In the genomic region with DNA sequence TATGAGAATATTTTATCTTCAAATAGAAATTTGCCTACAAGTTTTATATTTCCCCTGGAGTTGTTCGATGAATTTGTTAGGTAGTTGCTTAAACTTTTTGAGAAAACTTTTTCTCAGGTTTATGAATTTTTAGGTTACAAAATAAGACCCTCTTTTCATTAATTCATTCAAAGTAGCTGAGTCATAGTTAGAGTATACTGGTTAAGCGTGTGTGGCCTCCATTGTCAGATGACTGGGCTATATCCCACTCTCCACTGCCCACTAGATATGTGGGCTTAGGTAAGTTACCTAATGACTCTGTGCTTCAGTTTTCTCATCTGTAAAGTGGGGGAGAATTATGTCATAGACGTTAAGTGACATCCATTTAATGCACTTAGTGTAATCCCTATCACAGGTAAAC, we compare ENCODE assay signal across 24 cellular contexts. TPM values are rescaled to one million over a fixed set of nuclear protein-coding genes. Genes with fewer than 3 reads are reported as not detected.
"Had no signal": no experiment of that assay in that cellular context is flagged by ENCODE, and none has a peak within 500 bp of the region (broad histone marks: within the 10 kb centered on the region; RNA-seq: fewer than 3 reads in every experiment).

No MANE protein-coding gene starts in this region.

- H3K27ac ChIP-seq: adrenal gland, Peyer's patch, RWPE1 had no signal

- H3K27ac Mint-ChIP-seq: activated CD8-positive, alpha-beta T cell treated with anti-CD3 and anti-CD28 coated beads, Interleukin-2, amount 10 ng/mL, durations not matched to agents 7 days and 5 days; activated naive CD8-positive, alpha-beta T cell treated with anti-CD3 and anti-CD28 coated beads, Interleukin-2, amount 10 ng/mL, durations not matched to agents 7 days and 5 days; T-helper 1 cell treated with Interleukin-12 subunit alpha and Interleukin-12 subunit beta and Interleukin-4 antibody, amounts not matched to agents 30 μg/mL and 1 μg/mL, for 36 hours had no signal

- H3K4me1 ChIP-seq: adrenal gland, Peyer's patch had no signal

- DNase-seq: activated CD4-positive, alpha-beta T cell treated with anti-CD3 and anti-CD28 coated beads for 4 hours; activated CD4-positive, alpha-beta T cell treated with anti-CD3 and anti-CD28 coated beads, Interleukin-2, amount 50 U/mL, for 4 hours; activated CD8-positive, alpha-beta memory T cell treated with anti-CD3 and anti-CD28 coated beads, Interleukin-2, amount 50 U/mL, for 48 hours; activated CD8-positive, alpha-beta T cell treated with anti-CD3 and anti-CD28 coated beads, Interleukin-2, amount 10 ng/mL, durations not matched to agents 7 days and 5 days; activated naive CD4-positive, alpha-beta T cell treated with anti-CD3 and anti-CD28 coated beads, Interleukin-2, amount 50 U/mL, for 16 hours; activated naive CD8-positive, alpha-beta T cell treated with anti-CD3 and anti-CD28 coated beads, Interleukin-2, amount 10 ng/mL, durations not matched to agents 7 days and 5 days; activated T-cell treated with anti-CD3 and anti-CD28 coated beads, Interleukin-2, amount 50 U/mL, for 1 hour; adrenal gland; anterior cingulate cortex; caudate nucleus; Kasumi-1; NCI-H1105 treated with DMSO at 0.1 percent for 48 hours; NCI-H1436 treated with DMSO at 0.1 percent for 48 hours; NCI-H187; NCI-H2081; NCI-H446; NCI-H524 treated with DMSO at 0.1 percent for 48 hours; NCI-H774; Peyer's patch; SHP77 treated with DMSO at 0.1 percent for 48 hours had no signal

- H3K4me3 Mint-ChIP-seq: activated CD8-positive, alpha-beta T cell treated with anti-CD3 and anti-CD28 coated beads, Interleukin-2, amount 10 ng/mL, durations not matched to agents 7 days and 5 days; activated naive CD8-positive, alpha-beta T cell treated with anti-CD3 and anti-CD28 coated beads, Interleukin-2, amount 10 ng/mL, durations not matched to agents 7 days and 5 days; T-helper 1 cell treated with Interleukin-12 subunit alpha and Interleukin-12 subunit beta and Interleukin-4 antibody, amounts not matched to agents 30 μg/mL and 1 μg/mL, for 36 hours had no signal

- H3K4me3 ChIP-seq: adrenal gland, Peyer's patch had no signal

- H3K9me3 ChIP-seq: adrenal gland, Peyer's patch had no signal

- H3K27me3 ChIP-seq: adrenal gland, Peyer's patch had no signal

- H3K9me3 Mint-ChIP-seq: activated naive CD8-positive, alpha-beta T cell treated with anti-CD3 and anti-CD28 coated beads, Interleukin-2, amount 10 ng/mL, durations not matched to agents 7 days and 5 days; T-helper 1 cell treated with Interleukin-12 subunit alpha and Interleukin-12 subunit beta and Interleukin-4 antibody, amounts not matched to agents 30 μg/mL and 1 μg/mL, for 36 hours had no signal

- H3K36me3 ChIP-seq: adrenal gland, Peyer's patch had no signal

- H3K4me1 Mint-ChIP-seq: activated naive CD8-positive, alpha-beta T cell treated with anti-CD3 and anti-CD28 coated beads, Interleukin-2, amount 10 ng/mL, durations not matched to agents 7 days and 5 days had no signal

- H3K36me3 Mint-ChIP-seq: activated naive CD8-positive, alpha-beta T cell treated with anti-CD3 and anti-CD28 coated beads, Interleukin-2, amount 10 ng/mL, durations not matched to agents 7 days and 5 days had no signal

- ATAC-seq: activated CD4-positive, CD25-positive, alpha-beta regulatory T cell treated with anti-CD3 and anti-CD28 coated beads, Interleukin-2, amount 50 U/mL, for 24 hours; activated CD8-positive, alpha-beta T cell treated with anti-CD3 and anti-CD28 coated beads, Interleukin-2, amount 10 ng/mL, durations not matched to agents 7 days and 5 days had no signal

RNA-seq across cellular contexts. Expression of a gene that starts 1.0 kb away (rescaled TPM):
- total RNA-seq: activated CD8-positive, alpha-beta T cell treated with anti-CD3 and anti-CD28 coated beads, Interleukin-2, amount 10 ng/mL, durations not matched to agents 7 days and 5 days; activated naive CD8-positive, alpha-beta T cell treated with anti-CD3 and anti-CD28 coated beads, Interleukin-2, amount 10 ng/mL, durations not matched to agents 7 days and 5 days; adrenal gland; Peyer's patch; SK-MEL-5 had no signal
- polyA plus RNA-seq: adrenal gland had no signal

RNA-seq across cellular contexts. Expression of a gene that starts 53.0 kb away (rescaled TPM):
- total RNA-seq: activated CD8-positive, alpha-beta T cell treated with anti-CD3 and anti-CD28 coated beads, Interleukin-2, amount 10 ng/mL, durations not matched to agents 7 days and 5 days; activated naive CD8-positive, alpha-beta T cell treated with anti-CD3 and anti-CD28 coated beads, Interleukin-2, amount 10 ng/mL, durations not matched to agents 7 days and 5 days; Peyer's patch; SK-MEL-5 had no signal
